4 cellular contexts compared by ENCODE assay signal in genomic region chr1:16501446-16501845, GRCh38. TPM values are rescaled to one million over a fixed set of nuclear protein-coding genes. Genes with fewer than 3 reads are reported as not detected.
"Had no signal": no experiment of that assay in that cellular context is flagged by ENCODE, and none has a peak within 500 bp of the region (broad histone marks: within the 10 kb centered on the region; RNA-seq: fewer than 3 reads in every experiment).

No MANE protein-coding gene starts in this region.

RNA-seq across cellular contexts. Expression of gene RNU1-1, which starts 12.6 kb away (rescaled TPM):
- total RNA-seq: myocyte, right atrium auricular region had no signal
- polyA plus RNA-seq: sigmoid colon, thymus had no signal
